Comparison of ENCODE assay signal across 1 cellular context in the genomic region with DNA sequence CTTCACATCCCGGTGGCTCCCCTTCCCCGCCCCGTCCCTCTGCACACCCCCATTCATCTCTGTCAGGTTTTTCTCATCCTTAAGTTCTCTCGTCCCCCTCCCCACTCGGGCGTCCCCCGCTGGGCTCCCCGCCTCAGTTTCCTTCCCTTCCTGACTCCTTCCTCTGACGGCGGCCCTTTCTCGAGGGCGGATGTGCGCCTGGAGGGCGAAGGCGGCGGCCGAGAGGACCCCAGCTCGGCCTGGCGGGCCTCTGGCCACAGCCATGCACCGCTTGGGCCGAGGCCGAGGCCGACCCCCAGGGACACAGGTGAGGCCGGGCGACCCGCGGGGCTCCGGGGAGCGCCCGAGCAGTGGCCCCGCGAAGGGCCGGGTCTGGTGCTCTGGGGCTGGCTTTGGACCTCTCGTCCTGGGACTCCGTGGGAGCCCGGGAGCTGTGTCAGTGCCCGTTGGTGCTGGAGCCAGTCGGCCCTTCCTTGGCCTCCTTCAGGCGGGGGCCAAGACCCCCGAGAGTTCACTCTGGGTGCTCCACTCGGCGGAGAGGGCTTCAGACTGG.
TF ChIP-seq lines count a peak whose summit lies in the region.

No MANE protein-coding gene starts in this region.

TF ChIP-seq in HCT116, 20 proteins besides CTCF, POLR2A, EP300 and RAD21 (continued from another document):
- TF ChIP-seq, protein P1, sequence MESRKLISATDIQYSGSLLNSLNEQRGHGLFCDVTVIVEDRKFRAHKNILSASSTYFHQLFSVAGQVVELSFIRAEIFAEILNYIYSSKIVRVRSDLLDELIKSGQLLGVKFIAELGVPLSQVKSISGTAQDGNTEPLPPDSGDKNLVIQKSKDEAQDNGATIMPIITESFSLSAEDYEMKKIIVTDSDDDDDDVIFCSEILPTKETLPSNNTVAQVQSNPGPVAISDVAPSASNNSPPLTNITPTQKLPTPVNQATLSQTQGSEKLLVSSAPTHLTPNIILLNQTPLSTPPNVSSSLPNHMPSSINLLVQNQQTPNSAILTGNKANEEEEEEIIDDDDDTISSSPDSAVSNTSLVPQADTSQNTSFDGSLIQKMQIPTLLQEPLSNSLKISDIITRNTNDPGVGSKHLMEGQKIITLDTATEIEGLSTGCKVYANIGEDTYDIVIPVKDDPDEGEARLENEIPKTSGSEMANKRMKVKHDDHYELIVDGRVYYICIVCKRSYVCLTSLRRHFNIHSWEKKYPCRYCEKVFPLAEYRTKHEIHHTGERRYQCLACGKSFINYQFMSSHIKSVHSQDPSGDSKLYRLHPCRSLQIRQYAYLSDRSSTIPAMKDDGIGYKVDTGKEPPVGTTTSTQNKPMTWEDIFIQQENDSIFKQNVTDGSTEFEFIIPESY (IDR thresholded peaks at IDR 0.05; ENCODE audit: extremely low read depth, insufficient replicate concordance, low read length) = no peak
- no peak for TF ChIP-seq POLR2AphosphoS5 (IDR thresholded peaks at IDR 0.05; ENCODE audit: low read depth, low read length)
